In the genomic region with DNA sequence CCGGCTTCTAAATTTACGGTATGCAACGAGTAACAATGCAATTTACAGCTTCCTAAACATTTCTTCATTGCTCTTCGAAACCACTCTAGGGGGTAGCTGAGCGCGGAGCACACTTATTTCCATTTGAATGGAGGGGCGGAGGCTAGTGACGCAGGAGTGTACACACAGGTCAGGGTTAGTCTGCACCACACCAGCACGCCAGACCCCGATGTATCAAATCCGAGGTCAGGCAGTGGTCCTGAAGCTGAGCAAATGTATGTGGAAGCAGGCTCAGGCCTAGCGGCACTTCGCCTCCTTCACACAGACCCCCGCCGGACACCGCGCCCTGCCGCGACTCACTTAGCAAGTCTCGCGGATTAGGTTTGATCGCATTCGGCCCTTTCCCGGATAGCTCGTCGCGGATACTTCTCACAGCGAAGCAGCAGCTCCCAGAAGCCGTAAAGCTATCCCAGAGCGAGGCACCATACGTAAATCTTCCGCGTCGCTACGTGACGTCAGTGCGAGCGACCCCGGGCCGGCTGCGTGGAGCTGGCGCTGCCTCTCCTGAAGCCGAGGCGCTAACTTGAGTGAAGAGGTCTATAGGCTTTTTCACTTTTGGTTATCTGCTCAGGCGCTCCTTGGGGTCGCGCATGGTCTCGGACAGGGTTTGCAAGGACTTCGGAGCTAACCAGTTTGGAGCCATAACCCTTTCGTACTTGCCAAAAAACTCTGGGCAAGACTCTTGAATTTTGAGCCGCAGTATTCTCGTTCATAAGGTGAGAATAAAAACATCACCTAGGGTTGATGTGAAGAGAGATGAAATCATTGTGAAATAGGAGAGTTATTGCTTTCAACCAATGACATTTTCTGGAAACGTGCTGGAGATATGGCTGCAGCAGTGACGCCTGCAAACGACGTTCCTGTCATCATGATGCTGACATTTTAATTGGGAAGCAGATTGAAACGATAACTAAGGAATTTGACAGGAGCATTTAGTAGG, we compare ENCODE assay signal across 8 cellular contexts. TPM values are rescaled to one million over a fixed set of nuclear protein-coding genes. Genes with fewer than 3 reads are reported as not detected.
DNase-seq lines count a peak whose midpoint lies in the region; ATAC-seq lines count a peak whose summit lies in the region.

Gene AASDH (minus strand): TSS at position 469 of the 979 bp plus-strand sequence. CDS start 3,192 bp downstream, outside the sequence.

- peak; percentile 89 for DNase-seq in DMS79 treated with DMSO at 0.1 percent for 48 hours (lab: John Stamatoyannopoulos, UW)
- DNase-seq in Karpas-422, result peak; percentile 98
- DNase-seq in RKO (ENCODE audit: low spot score), result peak; percentile 96
- peak; percentile 93 for DNase-seq in activated T-helper 1 cell treated with anti-CD3 and anti-CD28 coated beads, Interleukin-12 subunit alpha, Interleukin-12 subunit beta, Interleukin-2, Interleukin-4 antibody, amounts not matched to agents 30 ng/mL and 10 ng/mL and 1 ng/mL, durations not matched to agents 14 hours and 24 hours and 36 hours (ENCODE audit: low spot score)
- peak; percentile 93 for DNase-seq in fibroblast of gingiva (ENCODE audit: low read depth)
- DNase-seq in naive B cell, result peak; percentile 93

- H3K9me2 ChIP-seq in Karpas-422 (replicated peaks; ENCODE audit: insufficient read depth, low read length), result no peaks in the 10 kb centered on the region

- peak within 1 kb of the TSS; percentile 97 for H3K27ac Mint-ChIP-seq in activated T-helper 1 cell treated with anti-CD3 and anti-CD28 coated beads, Interleukin-12 subunit alpha, Interleukin-12 subunit beta, Interleukin-2, Interleukin-4 antibody, amounts not matched to agents 30 ng/mL and 10 ng/mL and 1 ng/mL, durations not matched to agents 14 hours and 24 hours and 36 hours
- H3K27ac Mint-ChIP-seq in naive B cell, result peak within 1 kb of the TSS; percentile 95 to 99 (median 98)
- peak within 1 kb of the TSS; percentile 98 for H3K27ac Mint-ChIP-seq in stimulated activated memory B cell treated with anti-CD40 and anti-IgM and Interleukin-4, amounts not matched to agents 10 μg/mL and 1 μg/mL and 100 μg/mL, for 72 hours

- H3K9me3 Mint-ChIP-seq in activated T-helper 1 cell treated with anti-CD3 and anti-CD28 coated beads, Interleukin-12 subunit alpha, Interleukin-12 subunit beta, Interleukin-2, Interleukin-4 antibody, amounts not matched to agents 30 ng/mL and 10 ng/mL and 1 ng/mL, durations not matched to agents 14 hours and 24 hours and 36 hours, result no peaks in the 10 kb centered on the region
- no peaks in the 10 kb centered on the region for H3K9me3 Mint-ChIP-seq in naive B cell
- H3K9me3 Mint-ChIP-seq in stimulated activated memory B cell treated with anti-CD40 and anti-IgM and Interleukin-4, amounts not matched to agents 10 μg/mL and 1 μg/mL and 100 μg/mL, for 72 hours, result no peaks in the 10 kb centered on the region

- H3K27me3 Mint-ChIP-seq in activated T-helper 1 cell treated with anti-CD3 and anti-CD28 coated beads, Interleukin-12 subunit alpha, Interleukin-12 subunit beta, Interleukin-2, Interleukin-4 antibody, amounts not matched to agents 30 ng/mL and 10 ng/mL and 1 ng/mL, durations not matched to agents 14 hours and 24 hours and 36 hours (ENCODE audit: insufficient read depth), result no peaks in the 10 kb centered on the region
- H3K27me3 Mint-ChIP-seq in naive B cell, result no peaks in the 10 kb centered on the region
- H3K27me3 Mint-ChIP-seq in stimulated activated memory B cell treated with anti-CD40 and anti-IgM and Interleukin-4, amounts not matched to agents 10 μg/mL and 1 μg/mL and 100 μg/mL, for 72 hours, result no peaks in the 10 kb centered on the region

- H3K79me2 ChIP-seq in Karpas-422 (ENCODE audit: low read length), result peaks cover 63% of the 10 kb centered on the region

- H3K4me3 Mint-ChIP-seq in activated T-helper 1 cell treated with anti-CD3 and anti-CD28 coated beads, Interleukin-12 subunit alpha, Interleukin-12 subunit beta, Interleukin-2, Interleukin-4 antibody, amounts not matched to agents 30 ng/mL and 10 ng/mL and 1 ng/mL, durations not matched to agents 14 hours and 24 hours and 36 hours, result peak within 1 kb of the TSS; percentile 92
- H3K4me3 Mint-ChIP-seq in naive B cell, result peak within 1 kb of the TSS; percentile 90 to 97 (median 95)
- peak within 1 kb of the TSS; percentile 85 for H3K4me3 Mint-ChIP-seq in stimulated activated memory B cell treated with anti-CD40 and anti-IgM and Interleukin-4, amounts not matched to agents 10 μg/mL and 1 μg/mL and 100 μg/mL, for 72 hours

- intact Hi-C loops in activated T-helper 1 cell treated with anti-CD3 and anti-CD28 coated beads, Interleukin-12 subunit alpha, Interleukin-12 subunit beta, Interleukin-2, Interleukin-4 antibody, amounts not matched to agents 30 ng/mL and 10 ng/mL and 1 ng/mL, durations not matched to agents 14 hours and 24 hours and 36 hours (cut with micrococcal nuclease), result loop anchor here (1.0 to 5.0 kb wide), 10 partner anchors 48 to 991 kb away; partner anchors contain the start of genes CEP135, CLOCK, EXOC1 and PPAT

- ATAC-seq in GM21825 (IDR thresholded peaks at IDR 0.05; ENCODE audit: unreplicated experiment) (peak; percentile 90), naive B cell (ENCODE audit: low read depth in 2 of 2) (peak; percentile 85 to 90)
- peak; percentile 98 for ATAC-seq in stimulated activated memory B cell treated with anti-CD40 and anti-IgM and Interleukin-4, amounts not matched to agents 10 μg/mL and 1 μg/mL and 100 μg/mL, for 72 hours

- H3K4me1 Mint-ChIP-seq in activated T-helper 1 cell treated with anti-CD3 and anti-CD28 coated beads, Interleukin-12 subunit alpha, Interleukin-12 subunit beta, Interleukin-2, Interleukin-4 antibody, amounts not matched to agents 30 ng/mL and 10 ng/mL and 1 ng/mL, durations not matched to agents 14 hours and 24 hours and 36 hours (ENCODE audit: low read depth), result peaks cover 26% of the 10 kb centered on the region
- H3K4me1 Mint-ChIP-seq in naive B cell, result peaks cover 23 to 28% (median 27%) of the 10 kb centered on the region in 3 donors
- peaks cover 41% of the 10 kb centered on the region for H3K4me1 Mint-ChIP-seq in stimulated activated memory B cell treated with anti-CD40 and anti-IgM and Interleukin-4, amounts not matched to agents 10 μg/mL and 1 μg/mL and 100 μg/mL, for 72 hours

- H3K36me3 Mint-ChIP-seq in activated T-helper 1 cell treated with anti-CD3 and anti-CD28 coated beads, Interleukin-12 subunit alpha, Interleukin-12 subunit beta, Interleukin-2, Interleukin-4 antibody, amounts not matched to agents 30 ng/mL and 10 ng/mL and 1 ng/mL, durations not matched to agents 14 hours and 24 hours and 36 hours (ENCODE audit: low read depth), result peaks cover 2% of the 10 kb centered on the region
- H3K36me3 Mint-ChIP-seq in naive B cell, result no peaks in the 10 kb centered on the region
- H3K36me3 Mint-ChIP-seq in stimulated activated memory B cell treated with anti-CD40 and anti-IgM and Interleukin-4, amounts not matched to agents 10 μg/mL and 1 μg/mL and 100 μg/mL, for 72 hours, result peaks cover 6% of the 10 kb centered on the region

- no peaks in the 10 kb centered on the region for H3K9me3 ChIP-seq in Karpas-422 (ENCODE audit: low read length)

- peak within 1 kb of the TSS; percentile 74 for H3K9ac ChIP-seq in Karpas-422 (ENCODE audit: low read length)

- H3K4me3 ChIP-seq in Karpas-422 (ENCODE audit: low read length), result peak within 1 kb of the TSS; percentile 78

- no peaks in the 10 kb centered on the region for H4K20me1 ChIP-seq in Karpas-422 (ENCODE audit: insufficient read depth, low read depth, low read length)

- peak within 1 kb of the TSS; percentile 92 for H3K4me2 ChIP-seq in Karpas-422 (ENCODE audit: low read depth, low read length, poor library complexity, severe bottlenecking)

- H2AFZ ChIP-seq in Karpas-422 (ENCODE audit: low read length), result peak within 1 kb of the TSS; percentile 36; the same call in 1 of the 2 replicates

- peaks cover 5% of the 10 kb centered on the region; the same call in 1 of the 2 replicates for H3K36me3 ChIP-seq in Karpas-422 (ENCODE audit: insufficient read depth, low read length)

- peak within 1 kb of the TSS; percentile 89 for H3K27ac ChIP-seq in Karpas-422 (ENCODE audit: low read length)

- no peaks in the 10 kb centered on the region for H3K27me3 ChIP-seq in Karpas-422 (ENCODE audit: low read length)

- peaks cover 36% of the 10 kb centered on the region for H3K4me1 ChIP-seq in Karpas-422 (ENCODE audit: low read length)

RNA-seq across cellular contexts. Expression of gene AASDH, which starts in this region (rescaled TPM):
- total RNA-seq in Karpas-422 (2014; rRNA removed; shearing (Covaris generic); ENCODE audit: low replicate concordance), result 13.3 and 42.2 TPM in 2 replicates
- total RNA-seq in activated T-helper 1 cell treated with anti-CD3 and anti-CD28 coated beads, Interleukin-12 subunit alpha, Interleukin-12 subunit beta, Interleukin-2, Interleukin-4 antibody, amounts not matched to agents 30 ng/mL and 10 ng/mL and 1 ng/mL, durations not matched to agents 14 hours and 24 hours and 36 hours, result 9.8 and 12.0 TPM in 2 replicates
- polyA plus RNA-seq in naive B cell (ENCODE audit: low read depth in 6 of 6), result 10 to 100 TPM; 15.7 to 31.3 (median 25.3) TPM

Comparison
In these comparisons a context has a peak if more than half of its experiments do, and no peak if none do; other contexts are left out.
1. Peak in every context shown above with its lines: DNase-seq, ATAC-seq, H3K4me3 ChIP-seq and H3K27ac ChIP-seq.